9 cellular contexts compared by ENCODE assay signal in genomic region chr9:35903049-35903448, GRCh38. TPM values are rescaled to one million over a fixed set of nuclear protein-coding genes. Genes with fewer than 3 reads are reported as not detected.
DNase-seq lines count a peak whose midpoint lies in the region; ATAC-seq, FAIRE-seq and TF ChIP-seq lines count a peak whose summit lies in the region.
"Had no signal": no experiment of that assay in that cellular context is flagged by ENCODE, and none has a peak within 500 bp of the region (broad histone marks: within the 10 kb centered on the region; RNA-seq: fewer than 3 reads in every experiment).

No MANE protein-coding gene starts in this region.

- H2AK5ac ChIP-seq in trophoblast cell (ENCODE audit: low read length): no peak overlapping the region

- H3K18ac ChIP-seq in trophoblast cell (ENCODE audit: low read length): no peak overlapping the region

- H3K9me3 ChIP-seq in trophoblast cell (ENCODE audit: insufficient read depth, low read depth, low read length): no peaks in the 10 kb centered on the region

- ATAC-seq in HG03432 (IDR thresholded peaks at IDR 0.05; ENCODE audit: unreplicated experiment) (no peak), GM19324 (IDR thresholded peaks at IDR 0.05; ENCODE audit: low FRiP score, unreplicated experiment) (no peak)

- H3K9ac ChIP-seq in trophoblast cell (ENCODE audit: low read length): no peak overlapping the region

- no peak overlapping the region for H4K12ac ChIP-seq in trophoblast cell (ENCODE audit: low read depth, low read length)

- no CpG with 5 or more reads among the region's 3 CpGs for WGBS in trophoblast cell (ENCODE audit: extremely low coverage, insufficient coverage, insufficient read length)

- H3K36me3 ChIP-seq in trophoblast cell (ENCODE audit: control insufficient read depth in 1 of 2, insufficient read depth in 2 of 2, low read length in 2 of 2): no peaks in the 10 kb centered on the region

- H3K4me3 ChIP-seq in AG10803 (ENCODE audit: low read length) (no peak overlapping the region), trophoblast cell (ENCODE audit: low read depth, low read length) (no peak overlapping the region)

- H3K27ac ChIP-seq in trophoblast cell (ENCODE audit: low read depth, low read length): no peak overlapping the region

- no peak overlapping the region for H4K8ac ChIP-seq in trophoblast cell (ENCODE audit: low read depth, low read length)

- peak; percentile 85 for FAIRE-seq in TTC549 (lab: Jason Lieb, UNC)

- peaks cover 2% of the 10 kb centered on the region for H3K79me2 ChIP-seq in trophoblast cell (ENCODE audit: control insufficient read depth, insufficient read depth, low read length, poor library complexity)

- no peak overlapping the region for H3K4ac ChIP-seq in trophoblast cell (ENCODE audit: low read depth, low read length)

- DNase-seq in AG10803 (ENCODE audit: low read depth): peak; percentile 56
- peak; percentile 63 for DNase-seq in GM03348 (ENCODE audit: low spot score)
- DNase-seq in NCI-H1436 treated with DMSO at 0.1 percent for 48 hours (lab: John Stamatoyannopoulos, UW): peak; percentile 22
- peak; percentile 37 for DNase-seq in fibroblast of gingiva (ENCODE audit: low read depth)
- peak; percentile 75 to 91 for DNase-seq in trophoblast cell

- no peaks in the 10 kb centered on the region for H3K27me3 ChIP-seq in trophoblast cell (ENCODE audit: insufficient read depth, low read length)

- H3K4me2 ChIP-seq in trophoblast cell (ENCODE audit: low read length): no peak overlapping the region

- no peak overlapping the region for H2BK120ac ChIP-seq in trophoblast cell (ENCODE audit: insufficient read depth, low read length, poor library complexity)

- TF ChIP-seq CTCF in AG10803 (conservative IDR thresholded peaks at IDR 0.05; ENCODE audit: low read length): peak; percentile 59

- H2BK12ac ChIP-seq in trophoblast cell (ENCODE audit: low read length): no peak overlapping the region

- H4K91ac ChIP-seq in trophoblast cell (ENCODE audit: low read depth, low read length): no peak overlapping the region

- no peak overlapping the region for H2BK5ac ChIP-seq in trophoblast cell (ENCODE audit: low read depth, low read length, poor library complexity)

- no peak overlapping the region for H3K23ac ChIP-seq in trophoblast cell (ENCODE audit: low read length)

- peaks cover 8% of the 10 kb centered on the region for H3K79me1 ChIP-seq in trophoblast cell (ENCODE audit: low read length)

- no peak overlapping the region for H2AFZ ChIP-seq in trophoblast cell (ENCODE audit: insufficient read depth, low read length, poor library complexity)

- peaks cover 22 to 31% of the 10 kb centered on the region in 2 experiments for H3K4me1 ChIP-seq in trophoblast cell (ENCODE audit: control insufficient read depth in 1 of 2, insufficient read depth in 2 of 2, low read length in 2 of 2)

- no peak overlapping the region for H3K14ac ChIP-seq in trophoblast cell (ENCODE audit: low read length)

RNA-seq across cellular contexts. Expression of gene HRCT1, which starts 3.0 kb away (rescaled TPM):
- 0.07 and 0.14 TPM in 2 replicates for polyA plus RNA-seq in trophoblast cell (2013)
- polyA plus RNA-seq: IgD-negative memory B cell had no signal

RNA-seq across cellular contexts. Expression of gene SPAAR, which starts 6.2 kb away (rescaled TPM):
- 0.11 TPM in 2 replicates for polyA plus RNA-seq in trophoblast cell (2013)
- polyA plus RNA-seq: IgD-negative memory B cell had no signal

RNA-seq across cellular contexts. Expression of gene OR13J1, which starts 32.8 kb away (rescaled TPM):
- polyA plus RNA-seq in trophoblast cell (2013): not detected in 2 replicates
- polyA plus RNA-seq: IgD-negative memory B cell had no signal

RNA-seq across cellular contexts. Expression of gene OR2S2, which starts 54.9 kb away (rescaled TPM):
- not detected in 2 replicates for polyA plus RNA-seq in trophoblast cell (2013)
- polyA plus RNA-seq: IgD-negative memory B cell had no signal

Comparison
In these comparisons a context has a peak if more than half of its experiments do, and no peak if none do; other contexts are left out.
1. DNase-seq: peak in every context shown above with its lines; median percentile 83 in trophoblast cell; 63 in GM03348; 56 in AG10803; 37 in fibroblast of gingiva; 22 in NCI-H1436 treated with DMSO at 0.1 percent for 48 hours.